ENCODE assay signal across 9 cellular contexts in genomic region chr7:135710417-135711138, GRCh38. TPM values are rescaled to one million over a fixed set of nuclear protein-coding genes. Genes with fewer than 3 reads are reported as not detected.
DNase-seq lines count a peak whose midpoint lies in the region; ATAC-seq and TF ChIP-seq lines count a peak whose summit lies in the region.
"Had no signal": no experiment of that assay in that cellular context is flagged by ENCODE, and none has a peak within 500 bp of the region (broad histone marks: within the 10 kb centered on the region; RNA-seq: fewer than 3 reads in every experiment).

No MANE protein-coding gene starts in this region.

- peaks cover 10% of the 10 kb centered on the region for H3K4me1 ChIP-seq in HUES64 (ENCODE audit: insufficient read depth, low read length)

- DNase-seq in activated CD4-positive, alpha-beta T cell treated with anti-CD3 and anti-CD28 coated beads for 48 hours: peak; percentile 32
- no peak for DNase-seq in activated CD4-positive, alpha-beta T cell treated with anti-CD3 and anti-CD28 coated beads, Interleukin-2, amount 50 U/mL, for 1 hour
- DNase-seq in dermis blood vessel endothelial cell (peak; percentile 32), retinal pigment epithelial cell (ENCODE audit: low read depth) (no peak), substantia nigra (lab: John Stamatoyannopoulos, UW) (no peak), mucosa of gallbladder (ENCODE audit: low spot score) (no peak)

- ATAC-seq in GM18517 (IDR thresholded peaks at IDR 0.05; ENCODE audit: unreplicated experiment): no peak

- TF ChIP-seq CTCF in retinal pigment epithelial cell (conservative IDR thresholded peaks at IDR 0.05; ENCODE audit: low read depth, low read length): peak; percentile 57

- WGBS in HUES64: 29% methylated on average over 10 of the region's 11 CpGs

- H3K27ac ChIP-seq in HUES64 (ENCODE audit: low read depth, low read length) (no peak overlapping the region), substantia nigra (ENCODE audit: low read depth, low read length, poor library complexity, severe bottlenecking) (no peak overlapping the region)

- no peaks in the 10 kb centered on the region for H3K36me3 ChIP-seq in HUES64 (ENCODE audit: insufficient read depth, low read length)

- H3K4me3 ChIP-seq in HUES64 (ENCODE audit: low read length) (peak overlapping the region; percentile 36; the same call in 1 of the 2 replicates), retinal pigment epithelial cell (ENCODE audit: low read length) (no peak overlapping the region)

- no peaks in the 10 kb centered on the region for H3K9me3 ChIP-seq in HUES64 (ENCODE audit: insufficient read depth, low read depth, low read length)

- no peaks in the 10 kb centered on the region for H3K27me3 ChIP-seq in HUES64 (ENCODE audit: insufficient read depth, low read length)

- no peak overlapping the region for H3K9ac ChIP-seq in HUES64 (ENCODE audit: low read depth, low read length)

RNA-seq across cellular contexts. Expression of gene SLC13A4, which starts 17.4 kb away (rescaled TPM):
- polyA plus RNA-seq in HUES64 (2013, experiment 1 of 2): 1.8 TPM
- 3.5 TPM for polyA plus RNA-seq in HUES64 (2013, experiment 2 of 2)
- total RNA-seq in dermis blood vessel endothelial cell (not detected in 2 replicates), mucosa of gallbladder (not detected)

RNA-seq across cellular contexts. Expression of gene FAM180A, which starts 38.0 kb away (rescaled TPM):
- not detected for polyA plus RNA-seq in HUES64 (2013, experiment 1 of 2)
- not detected for polyA plus RNA-seq in HUES64 (2013, experiment 2 of 2)
- total RNA-seq in dermis blood vessel endothelial cell (not detected in 2 replicates), mucosa of gallbladder (13.7 TPM)
- polyA plus RNA-seq: neural cell had no signal

RNA-seq across cellular contexts. Expression of gene STMP1, which starts 48.3 kb away (rescaled TPM):
- 43.8 TPM for polyA plus RNA-seq in HUES64 (2013, experiment 1 of 2)
- 51.0 TPM for polyA plus RNA-seq in HUES64 (2013, experiment 2 of 2)
- 7.3 and 7.9 TPM in 2 replicates for total RNA-seq in dermis blood vessel endothelial cell
- total RNA-seq in mucosa of gallbladder: 35.2 TPM

Comparison
In these comparisons a context has a peak if more than half of its experiments do, and no peak if none do; other contexts are left out.
1. DNase-seq: peak in activated CD4-positive, alpha-beta T cell treated with anti-CD3 and anti-CD28 coated beads for 48 hours (single experiment) and dermis blood vessel endothelial cell (single experiment); none in activated CD4-positive, alpha-beta T cell treated with anti-CD3 and anti-CD28 coated beads, Interleukin-2, amount 50 U/mL, for 1 hour (single experiment), retinal pigment epithelial cell (single experiment), substantia nigra (0 of 49) and mucosa of gallbladder (single experiment).
2. RNA of gene FAM180A, which starts 38.0 kb away (total RNA-seq): 13.7 TPM in mucosa of gallbladder (single experiment); not detected in dermis blood vessel endothelial cell; every median in the first group is over 10 times any median in the second.